In genomic region chr1:182977480-182977879, GRCh38 we compare ENCODE assay signal across 25 cellular contexts. TPM values are rescaled to one million over a fixed set of nuclear protein-coding genes. Genes with fewer than 3 reads are reported as not detected.
A peak's percentile ranks its signal among the peaks of the same experiment; 100 is the strongest.
DNase-seq lines count a peak whose midpoint lies in the region; ATAC-seq and TF ChIP-seq lines count a peak whose summit lies in the region.
"Had no signal": no experiment of that assay in that cellular context is flagged by ENCODE, and none has a peak within 500 bp of the region (broad histone marks: within the 10 kb centered on the region; RNA-seq: fewer than 3 reads in every experiment).

No MANE protein-coding gene starts in this region.

- H3K36me3 ChIP-seq in PC-3 (ENCODE audit: low read depth, low read length): no peaks in the 10 kb centered on the region
- H3K36me3 ChIP-seq: MG63, SJCRH30 had no signal

- peak; percentile 20 for DNase-seq in EH (ENCODE audit: low read depth)
- DNase-seq in HCEC 1CT: peak; percentile 17
- peak; percentile 43 for DNase-seq in PC-3
- DNase-seq in epithelial cell of esophagus (ENCODE audit: low read depth): peak; percentile 63
- no peak for DNase-seq in superior temporal gyrus (ENCODE audit: extremely low spot score)
- no peak for DNase-seq in mesothelial cell of epicardium (ENCODE audit: low spot score in 2 of 2, unreplicated experiment in 2 of 2)
- no peak for DNase-seq in NCI-H146 (lab: John Stamatoyannopoulos, UW)
- DNase-seq: Calu3, DMS79 treated with DMSO at 0.1 percent for 48 hours, H9, KBM-7, MG63, NCI-H1694 treated with DMSO at 0.1 percent for 48 hours, NCI-H2081 treated with DMSO at 0.1 percent for 48 hours, NCI-H2171 treated with DMSO at 0.1 percent for 48 hours, NCI-H524, NCI-H774, SJCRH30, T-cell had no signal

- H3F3A ChIP-seq in PC-3 (ENCODE audit: low read length, unreplicated experiment): no peaks in the 10 kb centered on the region

- intact Hi-C loops in PC-3 (cut with micrococcal nuclease): no loop called here

- no peak overlapping the region for H3K4me2 ChIP-seq in PC-3 (ENCODE audit: low read length)
- H3K4me2 ChIP-seq: GM23338 had no signal

- no peak overlapping the region for H3K4me3 Mint-ChIP-seq in mesothelial cell of epicardium
- H3K4me3 Mint-ChIP-seq in activated T-helper 17 cell treated with anti-CD3 and anti-CD28 coated beads, Interleukin-2, amount 50 U/mL, for 72 hours: no peak overlapping the region
- H3K4me3 Mint-ChIP-seq: GM23338, H9, T-cell had no signal

- CTCF ChIA-PET in PC-3 (lab: Charles Lee): no interaction called here

- peaks cover 5% of the 10 kb centered on the region for H3K4me1 Mint-ChIP-seq in mesothelial cell of epicardium
- no peaks in the 10 kb centered on the region for H3K4me1 Mint-ChIP-seq in activated T-helper 17 cell treated with anti-CD3 and anti-CD28 coated beads, Interleukin-2, amount 50 U/mL, for 72 hours
- H3K4me1 Mint-ChIP-seq: GM23338, T-cell had no signal

- no TSS peak for BruUV-seq in PC-3 (replicated peaks; lab: Mats Ljungman, UMichigan)

- H3K36me3 Mint-ChIP-seq in mesothelial cell of epicardium: no peaks in the 10 kb centered on the region
- H3K36me3 Mint-ChIP-seq in activated T-helper 17 cell treated with anti-CD3 and anti-CD28 coated beads, Interleukin-2, amount 50 U/mL, for 72 hours (ENCODE audit: low read depth): no peaks in the 10 kb centered on the region
- H3K36me3 Mint-ChIP-seq: T-cell had no signal

- no peaks in the 10 kb centered on the region for H3K9me2 ChIP-seq in PC-3 (replicated peaks; ENCODE audit: low read length)

- H4K20me1 ChIP-seq in PC-3 (ENCODE audit: low read length): no peaks in the 10 kb centered on the region

- no peaks in the 10 kb centered on the region for H3K9me3 ChIP-seq in PC-3 (ENCODE audit: low read length)
- H3K9me3 ChIP-seq: MG63, SJCRH30 had no signal

- H3K27ac Mint-ChIP-seq in mesothelial cell of epicardium: no peak overlapping the region
- no peak overlapping the region for H3K27ac Mint-ChIP-seq in activated T-helper 17 cell treated with anti-CD3 and anti-CD28 coated beads, Interleukin-2, amount 50 U/mL, for 72 hours
- H3K27ac Mint-ChIP-seq: GM23338, H9, T-cell had no signal

- H2AFZ ChIP-seq in PC-3 (ENCODE audit: low read length): no peak overlapping the region
- H2AFZ ChIP-seq: GM23338 had no signal

- no peaks in the 10 kb centered on the region for H3K27me3 Mint-ChIP-seq in mesothelial cell of epicardium (ENCODE audit: low read depth)
- H3K27me3 Mint-ChIP-seq in activated T-helper 17 cell treated with anti-CD3 and anti-CD28 coated beads, Interleukin-2, amount 50 U/mL, for 72 hours: peaks cover 12% of the 10 kb centered on the region

- peaks cover 5% of the 10 kb centered on the region for H3K9me3 Mint-ChIP-seq in mesothelial cell of epicardium
- H3K9me3 Mint-ChIP-seq in activated T-helper 17 cell treated with anti-CD3 and anti-CD28 coated beads, Interleukin-2, amount 50 U/mL, for 72 hours: no peaks in the 10 kb centered on the region
- H3K9me3 Mint-ChIP-seq: T-cell had no signal

- peak overlapping the region; percentile 14; the same call in 1 of the 2 replicates for H3K27ac ChIP-seq in PC-3 (ENCODE audit: low read length)
- H3K27ac ChIP-seq: HL-60, SJCRH30 had no signal

- peaks cover 16% of the 10 kb centered on the region for H3K4me1 ChIP-seq in PC-3 (ENCODE audit: insufficient read depth, low read length)
- H3K4me1 ChIP-seq: SJCRH30 had no signal

- H3K79me2 ChIP-seq in PC-3 (ENCODE audit: low read length): no peaks in the 10 kb centered on the region

- POLR2A ChIA-PET in PC-3 (lab: Charles Lee; ENCODE audit: unreplicated experiment): no interaction called here

- no peak overlapping the region for H3K9ac ChIP-seq in PC-3 (ENCODE audit: low read length)

- no peaks in the 10 kb centered on the region for H3K27me3 ChIP-seq in PC-3 (ENCODE audit: low read length)
- H3K27me3 ChIP-seq: MG63, SJCRH30 had no signal

- no peak for TF ChIP-seq CTCF in PC-3 (conservative IDR thresholded peaks at IDR 0.05; ENCODE audit: low read depth, low read length)
- TF ChIP-seq CTCF in epithelial cell of esophagus (IDR thresholded peaks at IDR 0.05; ENCODE audit: insufficient read depth, low read depth, low read length, missing control alignments): no peak
- TF ChIP-seq CTCF in mesothelial cell of epicardium (IDR thresholded peaks at IDR 0.05; ENCODE audit: unreplicated experiment): no peak

- H3K4me3 ChIP-seq in PC-3 (ENCODE audit: low read length): no peak overlapping the region
- H3K4me3 ChIP-seq in epithelial cell of esophagus (ENCODE audit: low read length): no peak overlapping the region
- H3K4me3 ChIP-seq: GM23338, MG63, SJCRH30 had no signal

- peak; percentile 50; the same call in 1 of the 2 replicates for ATAC-seq in PC-3
- no peak for ATAC-seq in activated T-helper 17 cell treated with anti-CD3 and anti-CD28 coated beads, Interleukin-2, amount 50 U/mL, for 72 hours (replicated peaks)
- ATAC-seq: GM23338, HepG2, Right ventricle myocardium inferior, T-cell had no signal

RNA-seq across cellular contexts. Expression of gene SHCBP1L, which starts 24.5 kb away (rescaled TPM):
- not detected in 2 replicates for total RNA-seq in PC-3 (2014; rRNA removed)
- not detected in 3 replicates for total RNA-seq in mesothelial cell of epicardium
- not detected for total RNA-seq in activated T-helper 17 cell treated with anti-CD3 and anti-CD28 coated beads, Interleukin-2, amount 50 U/mL, for 72 hours
- total RNA-seq: A172, Calu3, GM23338, H9, HepG2, Right ventricle myocardium inferior, SJCRH30, T-cell had no signal

RNA-seq across cellular contexts. Expression of gene LAMC1, which starts 45.7 kb away (rescaled TPM):
- total RNA-seq in PC-3 (2014; rRNA removed) (71.5 TPM in 2 replicates), mesothelial cell of epicardium (164 to 170 TPM (median 168 TPM) in 3 replicates)
- under 1 TPM in 1 of 2 donors, not detected in 1; 0.84 TPM for total RNA-seq in activated T-helper 17 cell treated with anti-CD3 and anti-CD28 coated beads, Interleukin-2, amount 50 U/mL, for 72 hours

Comparison
In these comparisons a context has a peak if more than half of its experiments do, and no peak if none do; other contexts are left out.
1. DNase-seq: peak in EH (single experiment), HCEC 1CT (single experiment), PC-3 (single experiment) and epithelial cell of esophagus (single experiment); none in superior temporal gyrus (single experiment), mesothelial cell of epicardium (0 of 2) and NCI-H146 (single experiment).
2. RNA of gene LAMC1, which starts 45.7 kb away (total RNA-seq): 164 to 170 TPM in mesothelial cell of epicardium and 71.5 TPM in PC-3; 0.84 TPM in activated T-helper 17 cell treated with anti-CD3 and anti-CD28 coated beads, Interleukin-2, amount 50 U/mL, for 72 hours; every median in the first group is over 10 times any median in the second.